In genomic region chr5:59173568-59173967, GRCh38 we compare ENCODE assay signal across 13 cellular contexts.
DNase-seq lines count a peak whose midpoint lies in the region; ATAC-seq and TF ChIP-seq lines count a peak whose summit lies in the region.
"Had no signal": no experiment of that assay in that cellular context is flagged by ENCODE, and none has a peak within 500 bp of the region (broad histone marks: within the 10 kb centered on the region; RNA-seq: fewer than 3 reads in every experiment).

No MANE protein-coding gene starts in this region.

- no peak overlapping the region for H3K4me3 Mint-ChIP-seq in GM23338
- H3K4me3 Mint-ChIP-seq in effector memory CD8-positive, alpha-beta T cell = no peak overlapping the region
- H3K4me3 Mint-ChIP-seq: activated CD4-positive, alpha-beta T cell treated with anti-CD3 and anti-CD28 coated beads, Interleukin-2, amount 10 ng/mL, durations not matched to agents 7 days and 5 days had no signal

- intact Hi-C loops in left ventricle myocardium superior (cut with micrococcal nuclease) (loop anchor here (5.0 to 10.0 kb wide), 2 partner anchors 136 to 289 kb away; no protein-coding TSS in a partner anchor), ovary (cut with DNase I) (loop anchor here in 1 of 4 donors (10.0 kb wide), 1 partner anchor 299 kb away; no protein-coding TSS in a partner anchor)

- ATAC-seq in GM23338 = peak; percentile 31; the same call in 1 of the 3 replicates
- ATAC-seq in left ventricle myocardium superior = peak; percentile 25
- ATAC-seq in effector memory CD8-positive, alpha-beta T cell (replicated peaks) = no peak

- H3K4me1 Mint-ChIP-seq in GM23338 = no peaks in the 10 kb centered on the region
- peaks cover 3 to 5% of the 10 kb centered on the region in 2 donors for H3K4me1 Mint-ChIP-seq in effector memory CD8-positive, alpha-beta T cell (ENCODE audit: low read depth in 2 of 2)

- no peaks in the 10 kb centered on the region for H3K9me3 ChIP-seq in ovary
- H3K9me3 ChIP-seq: Caco-2 had no signal

- peak; percentile 47 for TF ChIP-seq CTCF in AG09319 (IDR thresholded peaks at IDR 0.05; ENCODE audit: low read depth, low read length)
- TF ChIP-seq CTCF in GM23338 (conservative IDR thresholded peaks at IDR 0.05; ENCODE audit: low read depth in 2 of 2) = peak in 1 of 2 experiments; percentile 34; a peak in 2 of 4 replicates
- TF ChIP-seq CTCF in ovary (IDR thresholded peaks at IDR 0.05) = no peak

- H3K27me3 ChIP-seq in GM23338 (ENCODE audit: insufficient read depth) (no peaks in the 10 kb centered on the region), ovary (no peaks in the 10 kb centered on the region)

- H3K4me1 ChIP-seq in GM23338 (ENCODE audit: insufficient read depth) = no peaks in the 10 kb centered on the region
- no peaks in the 10 kb centered on the region for H3K4me1 ChIP-seq in ovary (ENCODE audit: insufficient read depth)

- H3K4me3 ChIP-seq in GM23338 (no peak overlapping the region), ovary (no peak overlapping the region)

- no peak for TF ChIP-seq EP300 in ovary (IDR thresholded peaks at IDR 0.05)

- no peak for DNase-seq in AG09319 (ENCODE audit: extremely low read depth, low read depth)
- DNase-seq in GM23338 (ENCODE audit: low spot score) = no peak
- DNase-seq in SKM-1 treated with dmso at 0.1 percent for 144 hours (lab: John Stamatoyannopoulos, UW; ENCODE audit: unreplicated experiment) = peak; percentile 59
- no peak for DNase-seq in left ventricle myocardium superior
- no peak for DNase-seq in effector memory CD8-positive, alpha-beta T cell
- DNase-seq in mesenteric fat pad (ENCODE audit: low spot score) = no peak
- DNase-seq in ovary = no peak
- no peak for DNase-seq in stimulated activated CD4-positive, alpha-beta T cell treated with anti-CD3 and anti-CD28 coated beads, Interleukin-1b, Interleukin-23, amount 100 ng/mL, for 48 hours
- DNase-seq: NCI-H1092, right cardiac atrium had no signal

- H3K27ac ChIP-seq in GM23338 (ENCODE audit: low read depth) = no peak overlapping the region
- no peak overlapping the region for H3K27ac ChIP-seq in ovary
- H3K27ac ChIP-seq: HL-60 had no signal

- H3K36me3 ChIP-seq in GM23338 (ENCODE audit: insufficient read depth) (no peaks in the 10 kb centered on the region), ovary (no peaks in the 10 kb centered on the region)

- TF ChIP-seq POLR2A in ovary (IDR thresholded peaks at IDR 0.05) = no peak

- 84 to 94% (median 85%) methylated on average over 1 of the region's 1 CpG for WGBS in ovary, 3 donors

- H3K9me2 ChIP-seq in GM23338 (ENCODE audit: insufficient read depth) = no peaks in the 10 kb centered on the region

- H3F3A ChIP-seq in GM23338 (replicated peaks; ENCODE audit: low read depth) = no peaks in the 10 kb centered on the region

- no peak overlapping the region for H3K4me2 ChIP-seq in GM23338

- no peaks in the 10 kb centered on the region for H3K79me2 ChIP-seq in GM23338 (replicated peaks; ENCODE audit: insufficient read depth)

- no peak overlapping the region for H2AFZ ChIP-seq in GM23338

- H4K20me1 ChIP-seq in GM23338 (replicated peaks; ENCODE audit: insufficient read depth) = no peaks in the 10 kb centered on the region

- no peaks in the 10 kb centered on the region for H3K36me3 Mint-ChIP-seq in GM23338 (ENCODE audit: low read depth)
- H3K36me3 Mint-ChIP-seq in effector memory CD8-positive, alpha-beta T cell (ENCODE audit: insufficient read depth) = no peaks in the 10 kb centered on the region

- H3K27me3 Mint-ChIP-seq in GM23338 (ENCODE audit: insufficient read depth, low read depth, poor library complexity) = peaks cover 4% of the 10 kb centered on the region
- H3K27me3 Mint-ChIP-seq in effector memory CD8-positive, alpha-beta T cell = no peaks in the 10 kb centered on the region
- H3K27me3 Mint-ChIP-seq: activated CD4-positive, alpha-beta T cell treated with anti-CD3 and anti-CD28 coated beads, Interleukin-2, amount 10 ng/mL, durations not matched to agents 7 days and 5 days had no signal

- no peak overlapping the region for H3K27ac Mint-ChIP-seq in GM23338
- H3K27ac Mint-ChIP-seq in effector memory CD8-positive, alpha-beta T cell = no peak overlapping the region
- H3K27ac Mint-ChIP-seq: activated CD4-positive, alpha-beta T cell treated with anti-CD3 and anti-CD28 coated beads, Interleukin-2, amount 10 ng/mL, durations not matched to agents 7 days and 5 days had no signal

- no peaks in the 10 kb centered on the region for H3K9me3 Mint-ChIP-seq in GM23338
- H3K9me3 Mint-ChIP-seq in effector memory CD8-positive, alpha-beta T cell = no peaks in the 10 kb centered on the region

TF ChIP-seq in GM23338, 12 proteins besides CTCF, POLR2A, EP300 and RAD21 (continues in another document):
- no peak for TF ChIP-seq ETS1 (IDR thresholded peaks at IDR 0.05)
- TF ChIP-seq ZNF462 (CRISPR knock-in tag; IDR thresholded peaks at IDR 0.05) = no peak
- TF ChIP-seq ZNF114 (CRISPR knock-in tag; IDR thresholded peaks at IDR 0.05) = no peak
